8 cellular contexts compared by ENCODE assay signal in genomic region chr12:67161322-67161918, GRCh38.
DNase-seq lines count a peak whose midpoint lies in the region; TF ChIP-seq lines count a peak whose summit lies in the region.

No MANE protein-coding gene starts in this region.

- peak; percentile 26 for DNase-seq in activated naive CD4-positive, alpha-beta T cell treated with Interleukin-2 at 50 U/mL for 16 hours
- DNase-seq in activated naive CD4-positive, alpha-beta T cell (lab: John Stamatoyannopoulos, UW), result no peak
- peak; percentile 46 for DNase-seq in HEK293T (ENCODE audit: extremely low spot score)
- peak; percentile 33 for DNase-seq in NCI-H69 (lab: John Stamatoyannopoulos, UW)
- DNase-seq in amniotic epithelial cell (ENCODE audit: low read depth), result peak; percentile 46
- peak; percentile 55 for DNase-seq in kidney tubule cell (ENCODE audit: low spot score)
- peak; percentile 15 for DNase-seq in stimulated activated naive CD4-positive, alpha-beta T cell treated with Interleukin-2 at 50 U/mL for 16 hours (lab: John Stamatoyannopoulos, UW)
- DNase-seq in GOT3 (lab: John Stamatoyannopoulos, UW), result no peak

- POLR2A ChIA-PET in HEK293T (lab: Yijun Ruan, JAX), result interaction anchor here (1.6 kb wide), 1 partner anchor 107 kb away, joined by 4 read pairs; no protein-coding TSS in a partner anchor

- CTCF ChIA-PET in HEK293T (lab: Yijun Ruan, JAX), result interaction anchor here (0.7 to 1.0 kb wide), 4 partner anchors 9 to 127 kb away, joined by 3 to 4 read pairs (median 4); no protein-coding TSS in a partner anchor

TF ChIP-seq in HEK293T, 16 proteins besides CTCF, POLR2A, EP300 and RAD21:
- TF ChIP-seq LEF1 (IDR thresholded peaks at IDR 0.05; ENCODE audit: borderline replicate concordance), result no peak
- no peak for TF ChIP-seq PKNOX1 (IDR thresholded peaks at IDR 0.05)
- no peak for TF ChIP-seq NFRKB (IDR thresholded peaks at IDR 0.05)
- no peak for TF ChIP-seq FOXM1 (IDR thresholded peaks at IDR 0.05; ENCODE audit: borderline replicate concordance)
- TF ChIP-seq SUZ12 (IDR thresholded peaks at IDR 0.05), result no peak
- TF ChIP-seq TARDBP (IDR thresholded peaks at IDR 0.05), result no peak
- no peak for TF ChIP-seq BHLHE40 (IDR thresholded peaks at IDR 0.05; ENCODE audit: borderline replicate concordance)
- TF ChIP-seq CTBP1 (IDR thresholded peaks at IDR 0.05; ENCODE audit: borderline replicate concordance), result no peak
- TF ChIP-seq HDGF (IDR thresholded peaks at IDR 0.05; ENCODE audit: borderline replicate concordance), result no peak
- no peak for TF ChIP-seq L3MBTL2 (conservative IDR thresholded peaks at IDR 0.05)
- no peak for TF ChIP-seq SP1 (IDR thresholded peaks at IDR 0.05)
- no peak for TF ChIP-seq FOXA1 (IDR thresholded peaks at IDR 0.05)
- no peak for TF ChIP-seq ARNT (IDR thresholded peaks at IDR 0.05)
- TF ChIP-seq ELF4 (IDR thresholded peaks at IDR 0.05), result no peak
- TF ChIP-seq ZNF384 (IDR thresholded peaks at IDR 0.05), result no peak
- no peak for TF ChIP-seq FOXK2 (IDR thresholded peaks at IDR 0.05)
TF ChIP-seq in HEK293T: peak in this region for 0.

Comparison
In these comparisons a context has a peak if more than half of its experiments do, and no peak if none do; other contexts are left out.
1. DNase-seq: peak in activated naive CD4-positive, alpha-beta T cell treated with Interleukin-2 at 50 U/mL for 16 hours (single experiment), HEK293T (single experiment), NCI-H69 (single experiment), amniotic epithelial cell (single experiment), kidney tubule cell (single experiment) and stimulated activated naive CD4-positive, alpha-beta T cell treated with Interleukin-2 at 50 U/mL for 16 hours (single experiment); none in activated naive CD4-positive, alpha-beta T cell (0 of 4) and GOT3 (single experiment).